ENCODE assay signal across 21 cellular contexts in genomic region chr11:104432981-104433380, GRCh38.
A peak's percentile ranks its signal among the peaks of the same experiment; 100 is the strongest.
DNase-seq lines count a peak whose midpoint lies in the region; ATAC-seq and TF ChIP-seq lines count a peak whose summit lies in the region.
"Had no signal": no experiment of that assay in that cellular context is flagged by ENCODE, and none has a peak within 500 bp of the region (broad histone marks: within the 10 kb centered on the region; RNA-seq: fewer than 3 reads in every experiment).

No MANE protein-coding gene starts in this region.

- H3K36me3 ChIP-seq in SK-N-SH (replicated peaks in 1 of 2; ENCODE audit: control insufficient read depth in 1 of 2, insufficient read depth in 2 of 2, low read length in 1 of 2), result no peaks in the 10 kb centered on the region
- no peaks in the 10 kb centered on the region for H3K36me3 ChIP-seq in neuronal stem cell (replicated peaks in 1 of 2; ENCODE audit: control insufficient read depth in 2 of 2, insufficient read depth in 2 of 2, low read length in 2 of 2)
- H3K36me3 ChIP-seq: BLaER1 had no signal

- H3K14ac ChIP-seq in neuronal stem cell (ENCODE audit: low read length), result no peak overlapping the region

- no peaks in the 10 kb centered on the region; a peak in 1 of 4 replicates for H3K4me1 ChIP-seq in SK-N-SH (ENCODE audit: control insufficient read depth in 1 of 2, insufficient read depth in 2 of 2, low read depth in 1 of 2, low read length in 1 of 2)
- H3K4me1 ChIP-seq in neuronal stem cell (ENCODE audit: control insufficient read depth in 2 of 2, insufficient read depth in 1 of 2, low read depth in 1 of 2, low read length in 2 of 2), result peaks cover 0 to 2% of the 10 kb centered on the region in 2 donors
- H3K4me1 ChIP-seq: BLaER1, Caco-2 had no signal

- H2AK5ac ChIP-seq in neuronal stem cell (ENCODE audit: low read depth, low read length), result no peak overlapping the region

- no peak overlapping the region for H3K4me3 ChIP-seq in SK-N-SH (ENCODE audit: low read depth in 2 of 2, low read length in 1 of 2)
- H3K4me3 ChIP-seq in fibroblast of the aortic adventitia (ENCODE audit: low read depth, low read length), result no peak overlapping the region
- H3K4me3 ChIP-seq in neuronal stem cell (ENCODE audit: low read length in 2 of 2), result no peak overlapping the region
- H3K4me3 ChIP-seq: BLaER1, GM12878, GM23248 had no signal

- no peak overlapping the region; the same call in 1 of the 2 replicates for H2AFZ ChIP-seq in SK-N-SH (ENCODE audit: low read depth)
- H2AFZ ChIP-seq in neuronal stem cell (ENCODE audit: low read length), result peak overlapping the region; percentile 15
- H2AFZ ChIP-seq: GM23248 had no signal

- H3K27me3 ChIP-seq in SK-N-SH (ENCODE audit: insufficient read depth), result no peaks in the 10 kb centered on the region
- no peaks in the 10 kb centered on the region for H3K27me3 ChIP-seq in neuronal stem cell (ENCODE audit: control insufficient read depth in 3 of 3, insufficient read depth in 3 of 3, low read depth in 1 of 3, low read length in 3 of 3)
- H3K27me3 ChIP-seq: BLaER1 had no signal

- H3K27ac ChIP-seq in SK-N-SH (ENCODE audit: low read depth in 2 of 2, low read length in 1 of 2), result no peak overlapping the region
- no peak overlapping the region for H3K27ac ChIP-seq in neuronal stem cell (replicated peaks; ENCODE audit: low read length)
- H3K27ac ChIP-seq: 22Rv1, BLaER1, C4-2B, GM23248 had no signal

- no peaks in the 10 kb centered on the region for H3K79me2 ChIP-seq in SK-N-SH (ENCODE audit: insufficient read depth)

- CTCF ChIA-PET in SK-N-SH (lab: Yijun Ruan, JAX), result interaction anchor here (1.2 kb wide), 1 partner anchor 12 kb away, joined by 3 read pairs; no protein-coding TSS in a partner anchor

- peak in 1 of 2 experiments; percentile 37; a peak in 1 of 4 replicates for TF ChIP-seq EP300 in SK-N-SH (IDR thresholded peaks at IDR 0.05; ENCODE audit: borderline replicate concordance in 1 of 2, low read depth in 1 of 2, low read length in 1 of 2)

- no peaks in the 10 kb centered on the region for H4K20me1 ChIP-seq in SK-N-SH (ENCODE audit: insufficient read depth)
- H4K20me1 ChIP-seq: BLaER1 had no signal

- no peak overlapping the region for H2BK5ac ChIP-seq in neuronal stem cell (ENCODE audit: low read length)

- no peak overlapping the region for H3K4ac ChIP-seq in neuronal stem cell (ENCODE audit: low read length)

- no peak overlapping the region for H3K23ac ChIP-seq in neuronal stem cell (ENCODE audit: low read depth, low read length, poor library complexity)

- TF ChIP-seq RAD21 in SK-N-SH (IDR thresholded peaks at IDR 0.05; ENCODE audit: low read length), result no peak

- no peak overlapping the region for H4K91ac ChIP-seq in neuronal stem cell (ENCODE audit: low read depth, low read length, poor library complexity)

- H2BK15ac ChIP-seq in neuronal stem cell (ENCODE audit: low read length), result no peak overlapping the region

- H3K4me2 ChIP-seq in SK-N-SH, result no peak overlapping the region
- no peak overlapping the region for H3K4me2 ChIP-seq in neuronal stem cell (ENCODE audit: insufficient read depth, low read length, poor library complexity, severe bottlenecking)
- H3K4me2 ChIP-seq: BLaER1 had no signal

- no peaks in the 10 kb centered on the region for H3F3A ChIP-seq in SK-N-SH (replicated peaks; ENCODE audit: insufficient read depth)

- H3K9me3 ChIP-seq in SK-N-SH, result no peaks in the 10 kb centered on the region
- no peaks in the 10 kb centered on the region for H3K9me3 ChIP-seq in neuronal stem cell (replicated peaks in 1 of 2; ENCODE audit: control insufficient read depth in 2 of 2, insufficient read depth in 1 of 2, low read depth in 1 of 2, low read length in 2 of 2)
- H3K9me3 ChIP-seq: BLaER1, Caco-2 had no signal

- no peaks in the 10 kb centered on the region for H3K79me1 ChIP-seq in neuronal stem cell (ENCODE audit: low read depth, low read length)

- no peak overlapping the region for H3K9ac ChIP-seq in SK-N-SH
- H3K9ac ChIP-seq in neuronal stem cell (ENCODE audit: low read depth, low read length, poor library complexity), result no peak overlapping the region
- H3K9ac ChIP-seq: BLaER1, GM23248 had no signal

- POLR2A ChIA-PET in SK-N-SH (lab: Yijun Ruan, JAX), result no interaction called here

- 0 out of 2 replicates have a peak, but pooled peaks cover 4% of the 10 kb centered on the region for H3K9me2 ChIP-seq in SK-N-SH

- DNase-seq in SK-N-SH, result peak; percentile 12
- DNase-seq in fibroblast of the aortic adventitia (ENCODE audit: low read depth), result peak; percentile 6
- no peak for DNase-seq in neuronal stem cell (ENCODE audit: low spot score)
- DNase-seq in NK-92 treated with Interleukin-12 subunit alpha and Interleukin-12 subunit beta, amount 100 ng/mL, for 24 hours (lab: John Stamatoyannopoulos, UW), result no peak
- DNase-seq in activated gamma-delta T cell (lab: John Stamatoyannopoulos, UW), result no peak
- DNase-seq: Caco-2; CD4-positive, CD25-positive, alpha-beta regulatory T cell; CD8-positive, alpha-beta T cell; DMS79; EL; GDM1; GM23248; H9 had no signal

- H2BK120ac ChIP-seq in neuronal stem cell (ENCODE audit: low read depth, low read length), result no peak overlapping the region

- no peak overlapping the region for H4K8ac ChIP-seq in neuronal stem cell (ENCODE audit: low read depth, low read length)

- TF ChIP-seq CTCF in SK-N-SH (IDR thresholded peaks at IDR 0.05) (no peak), fibroblast of the aortic adventitia (IDR thresholded peaks at IDR 0.05; ENCODE audit: insufficient read depth, low read length) (no peak)

- H3K18ac ChIP-seq in neuronal stem cell (ENCODE audit: low read length), result no peak overlapping the region

- no peak overlapping the region for H2BK12ac ChIP-seq in neuronal stem cell (ENCODE audit: low read length)

- no peak for ATAC-seq in SK-N-SH treated with all-trans-retinoic acid at 6 μM for 48 hours
- no peak for ATAC-seq in HG03159 (IDR thresholded peaks at IDR 0.05; ENCODE audit: unreplicated experiment)
- ATAC-seq in HG02981 (IDR thresholded peaks at IDR 0.05; ENCODE audit: unreplicated experiment), result no peak
- ATAC-seq: CD8-positive, alpha-beta T cell; GM12878; HCT116 had no signal

- WGBS in SK-N-SH (ENCODE audit: low lambda C conversion rate), result 78% methylated on average over 1 of the region's 1 CpG
- WGBS in neuronal stem cell (ENCODE audit: extremely low coverage in 2 of 2, insufficient read length in 2 of 2, insufficient replicate concordance in 1 of 2), 2 donors, result no CpG with 5 or more reads among the region's 1 CpG

TF ChIP-seq in SK-N-SH, 30 proteins besides CTCF, POLR2A, EP300 and RAD21 (continues in another document):
- no peak for TF ChIP-seq RFX5 (IDR thresholded peaks at IDR 0.05; ENCODE audit: low read length)
- TF ChIP-seq NFIC (IDR thresholded peaks at IDR 0.05; ENCODE audit: borderline replicate concordance), result no peak
- no peak for TF ChIP-seq TCF12 (IDR thresholded peaks at IDR 0.05)
- TF ChIP-seq RCOR1 (IDR thresholded peaks at IDR 0.05; ENCODE audit: low read length), result peak; percentile 58; the same call in 1 of the 2 replicates
- no peak for TF ChIP-seq MEF2A (IDR thresholded peaks at IDR 0.05; ENCODE audit: borderline replicate concordance, low read depth)
- no peak for TF ChIP-seq SIN3A (IDR thresholded peaks at IDR 0.05; ENCODE audit: borderline replicate concordance, low read depth, low read length)
- TF ChIP-seq YY1 (IDR thresholded peaks at IDR 0.05; ENCODE audit: low read depth), result no peak
- TF ChIP-seq EZH2phosphoT487 (IDR thresholded peaks at IDR 0.05; ENCODE audit: borderline replicate concordance, low read depth), result no peak
- TF ChIP-seq SMC3 (IDR thresholded peaks at IDR 0.05; ENCODE audit: low read depth, low read length), result no peak
- peak; percentile 54 for TF ChIP-seq CHD2 (IDR thresholded peaks at IDR 0.05; ENCODE audit: low read length, partially characterized antibody)
- no peak for TF ChIP-seq MXI1 (IDR thresholded peaks at IDR 0.05; ENCODE audit: low read depth, low read length)
- TF ChIP-seq, protein P1, sequence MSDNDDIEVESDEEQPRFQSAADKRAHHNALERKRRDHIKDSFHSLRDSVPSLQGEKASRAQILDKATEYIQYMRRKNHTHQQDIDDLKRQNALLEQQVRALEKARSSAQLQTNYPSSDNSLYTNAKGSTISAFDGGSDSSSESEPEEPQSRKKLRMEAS (IDR thresholded peaks at IDR 0.05; ENCODE audit: low read depth), result no peak
- TF ChIP-seq GATA2 (CRISPR knock-in tag; IDR thresholded peaks at IDR 0.05), result peak; percentile 36; the same call in 1 of the 2 replicates
- no peak for TF ChIP-seq FOXM1 (IDR thresholded peaks at IDR 0.05; ENCODE audit: low read depth)

TF ChIP-seq in SK-N-SH treated with all-trans-retinoic acid at 6 μM for 48 hours, 23 proteins besides CTCF, POLR2A, EP300 and RAD21 (continues in another document):
- no peak for TF ChIP-seq ZC3H10 (CRISPR knock-in tag; IDR thresholded peaks at IDR 0.05)
- TF ChIP-seq ZNF70 (CRISPR knock-in tag; IDR thresholded peaks at IDR 0.05), result no peak
- TF ChIP-seq PATZ1 (CRISPR knock-in tag; IDR thresholded peaks at IDR 0.05; ENCODE audit: borderline replicate concordance), result no peak
- TF ChIP-seq CSDC2 (CRISPR knock-in tag; IDR thresholded peaks at IDR 0.05), result no peak
- TF ChIP-seq, protein P2, sequence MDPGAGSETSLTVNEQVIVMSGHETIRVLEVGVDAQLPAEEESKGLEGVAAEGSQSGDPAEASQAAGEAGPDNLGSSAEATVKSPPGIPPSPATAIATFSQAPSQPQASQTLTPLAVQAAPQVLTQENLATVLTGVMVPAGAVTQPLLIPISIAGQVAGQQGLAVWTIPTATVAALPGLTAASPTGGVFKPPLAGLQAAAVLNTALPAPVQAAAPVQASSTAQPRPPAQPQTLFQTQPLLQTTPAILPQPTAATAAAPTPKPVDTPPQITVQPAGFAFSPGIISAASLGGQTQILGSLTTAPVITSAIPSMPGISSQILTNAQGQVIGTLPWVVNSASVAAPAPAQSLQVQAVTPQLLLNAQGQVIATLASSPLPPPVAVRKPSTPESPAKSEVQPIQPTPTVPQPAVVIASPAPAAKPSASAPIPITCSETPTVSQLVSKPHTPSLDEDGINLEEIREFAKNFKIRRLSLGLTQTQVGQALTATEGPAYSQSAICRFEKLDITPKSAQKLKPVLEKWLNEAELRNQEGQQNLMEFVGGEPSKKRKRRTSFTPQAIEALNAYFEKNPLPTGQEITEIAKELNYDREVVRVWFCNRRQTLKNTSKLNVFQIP (CRISPR knock-in tag; IDR thresholded peaks at IDR 0.05; ENCODE audit: borderline replicate concordance, low read depth), result no peak

Comparison
In these comparisons a context has a peak if more than half of its experiments do, and no peak if none do; other contexts are left out.
1. DNase-seq: peak in SK-N-SH (single experiment) and fibroblast of the aortic adventitia (single experiment); none in neuronal stem cell (single experiment), NK-92 treated with Interleukin-12 subunit alpha and Interleukin-12 subunit beta, amount 100 ng/mL, for 24 hours (single experiment) and activated gamma-delta T cell (single experiment).